In the genomic region with DNA sequence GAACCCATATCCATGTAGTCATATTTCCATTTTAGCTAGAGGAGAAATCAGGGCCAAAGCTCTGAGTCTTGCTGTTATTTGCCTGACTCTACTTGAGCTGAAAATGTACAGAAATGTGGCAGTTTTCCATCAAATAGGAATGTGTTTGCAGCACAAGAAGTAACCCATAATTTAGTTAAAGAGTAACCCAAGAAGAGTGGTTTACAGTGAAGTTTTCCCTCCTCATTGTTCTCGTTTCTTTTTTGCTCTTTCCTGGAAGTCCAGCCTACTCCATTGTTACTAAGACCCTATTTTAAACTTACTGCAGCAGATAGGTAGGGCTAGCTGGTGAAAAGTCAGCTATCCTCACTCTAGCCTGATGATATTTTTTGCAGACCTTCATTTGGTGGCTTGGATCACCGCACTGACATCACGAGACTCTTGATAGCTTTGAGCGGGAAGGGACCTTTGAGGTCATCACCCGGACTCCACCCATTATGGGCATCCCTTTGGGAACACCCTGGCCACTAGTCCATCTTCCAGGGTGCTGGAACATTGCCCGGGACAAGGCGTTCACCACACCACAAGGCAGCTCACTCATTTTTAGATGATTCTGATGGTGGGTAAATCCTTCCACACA, we compare ENCODE assay signal across 22 cellular contexts. TPM values are rescaled to one million over a fixed set of nuclear protein-coding genes. Genes with fewer than 3 reads are reported as not detected.
A peak's percentile ranks its signal among the peaks of the same experiment; 100 is the strongest.
DNase-seq lines count a peak whose midpoint lies in the region; ATAC-seq and TF ChIP-seq lines count a peak whose summit lies in the region.
"Had no signal": no experiment of that assay in that cellular context is flagged by ENCODE, and none has a peak within 500 bp of the region (broad histone marks: within the 10 kb centered on the region; RNA-seq: fewer than 3 reads in every experiment).

No MANE protein-coding gene starts in this region.

- ATAC-seq in Right ventricle myocardium inferior (peak; percentile 60), GM21576 (IDR thresholded peaks at IDR 0.05; ENCODE audit: unreplicated experiment) (no peak)
- ATAC-seq: activated CD8-positive, alpha-beta T cell treated with anti-CD3 and anti-CD28 coated beads, Interleukin-2, amount 10 ng/mL, durations not matched to agents 7 days and 5 days; natural killer cell treated with Interleukin-12 subunit alpha and Interleukin-12 subunit beta and Interleukin-15 and Interleukin-18, amount 100 ng/mL, for 72 hours; Panc1 had no signal

- TF ChIP-seq CTCF in stomach (IDR thresholded peaks at IDR 0.05), result no peak

- no peaks in the 10 kb centered on the region for H3K9me3 ChIP-seq in MG63
- no peaks in the 10 kb centered on the region for H3K9me3 ChIP-seq in stomach

- H3K4me3 ChIP-seq in MG63 (no peak overlapping the region), mesendoderm (ENCODE audit: low read length) (no peak overlapping the region), stomach (no peak overlapping the region)

- no peak for TF ChIP-seq EP300 in stomach (IDR thresholded peaks at IDR 0.05)

- no peaks in the 10 kb centered on the region for H3K36me3 ChIP-seq in MG63
- no peaks in the 10 kb centered on the region for H3K36me3 ChIP-seq in mesendoderm (ENCODE audit: control insufficient read depth, insufficient read depth, low read length)
- H3K36me3 ChIP-seq in stomach, result no peaks in the 10 kb centered on the region

- DNase-seq in MG63 (peak; percentile 6), Right ventricle myocardium inferior (ENCODE audit: missing footprints) (peak; percentile 75), mesendoderm (no peak), stomach (no peak), OCI-M2 (lab: John Stamatoyannopoulos, UW; ENCODE audit: unreplicated experiment) (no peak), NCI-H1417 (lab: John Stamatoyannopoulos, UW) (no peak)
- DNase-seq in stimulated activated CD4-positive, alpha-beta T cell treated with anti-CD3 and anti-CD28 coated beads, Interleukin-4, amount 100 ng/mL, for 1 hour, result no peak
- DNase-seq: activated CD8-positive, alpha-beta T cell treated with anti-CD3 and anti-CD28 coated beads, Interleukin-2, amount 10 ng/mL, durations not matched to agents 7 days and 5 days; amniotic stem cell; CD4-positive, alpha-beta memory T cell; DND-41; glutamatergic neuron; MM.1S; NCI-H2081; NCI-H69; stimulated activated CD4-positive, alpha-beta T cell treated with anti-CD3 and anti-CD28 coated beads, Interleukin-4, amount 100 ng/mL, for 24 hours had no signal

- H3K4me2 ChIP-seq in mesendoderm (ENCODE audit: low read length), result no peak overlapping the region

- H4K8ac ChIP-seq in mesendoderm (ENCODE audit: low read depth, low read length), result no peak overlapping the region

- H4K5ac ChIP-seq in mesendoderm (ENCODE audit: low read length), result no peak overlapping the region

- peak overlapping the region; percentile 26 for H3K23ac ChIP-seq in mesendoderm (ENCODE audit: low read length)

- no peaks in the 10 kb centered on the region for H3K27me3 ChIP-seq in MG63
- no peaks in the 10 kb centered on the region for H3K27me3 ChIP-seq in mesendoderm (ENCODE audit: insufficient read depth, low read length, poor library complexity)
- H3K27me3 ChIP-seq in stomach, result no peaks in the 10 kb centered on the region

- H3K4me1 ChIP-seq in mesendoderm (ENCODE audit: control insufficient read depth, low read depth, low read length), result no peaks in the 10 kb centered on the region
- H3K4me1 ChIP-seq in stomach, result peaks cover 0 to 5% (median 0%) of the 10 kb centered on the region in 4 donors

- no peak for TF ChIP-seq POLR2A in stomach (IDR thresholded peaks at IDR 0.05)

- H3K9ac ChIP-seq in mesendoderm (ENCODE audit: low read length), result no peak overlapping the region

- H3K4ac ChIP-seq in mesendoderm (ENCODE audit: low read depth, low read length), result no peak overlapping the region

- no CpG with 5 or more reads among the region's 7 CpGs for WGBS in mesendoderm (ENCODE audit: extremely low coverage, insufficient coverage, low lambda C conversion rate)
- 58 to 65% (median 63%) methylated on average over 7 of the region's 7 CpGs for WGBS in stomach, 5 donors

- no peak overlapping the region for H2BK15ac ChIP-seq in mesendoderm (replicated peaks; ENCODE audit: low read depth)

- no peak overlapping the region for H2BK120ac ChIP-seq in mesendoderm (ENCODE audit: low read depth, low read length)

- H3K79me1 ChIP-seq in mesendoderm (ENCODE audit: low read length), result no peaks in the 10 kb centered on the region

- no peak overlapping the region for H3K56ac ChIP-seq in mesendoderm (ENCODE audit: low read length)

- H3K27ac ChIP-seq in mesendoderm (ENCODE audit: low read depth, low read length) (no peak overlapping the region), stomach (peak overlapping the region in 4 of 5 donors; percentile 22 to 56 (median 40))

- H3K79me2 ChIP-seq in mesendoderm (ENCODE audit: control insufficient read depth, insufficient read depth, low read length), result no peaks in the 10 kb centered on the region

- H2AK5ac ChIP-seq in mesendoderm (ENCODE audit: low read length), result no peak overlapping the region

- no peak overlapping the region for H2BK5ac ChIP-seq in mesendoderm (ENCODE audit: low read length)

- H3K18ac ChIP-seq in mesendoderm (ENCODE audit: low read length), result no peak overlapping the region

- intact Hi-C loops in Right ventricle myocardium inferior (cut with DNase I) (no loop called here), stomach (cut with DNase I; ENCODE audit: low total_unique reads) (no loop called here)

RNA-seq across cellular contexts. Expression of a gene that starts 28.0 kb away (rescaled TPM):
- total RNA-seq in MG63 (2014; rRNA removed; shearing (Covaris generic); ENCODE audit: low replicate concordance), result not detected in 2 replicates
- total RNA-seq in Right ventricle myocardium inferior (48.0 TPM), stomach (10 to 100 TPM in 3 of 5 donors, 1 to 10 TPM in 1, under 1 TPM in 1; 0.29 to 34.0 (median 18.7) TPM)
- polyA plus RNA-seq in mesendoderm (2013, experiment 1 of 2), result 0.14 TPM
- 0.07 TPM for polyA plus RNA-seq in mesendoderm (2013, experiment 2 of 2)
- polyA plus RNA-seq in stomach, result 1 to 10 TPM; 1.5 to 2.8 (median 2.4) TPM
- total RNA-seq: activated CD8-positive, alpha-beta T cell treated with anti-CD3 and anti-CD28 coated beads, Interleukin-2, amount 10 ng/mL, durations not matched to agents 7 days and 5 days; CD4-positive, alpha-beta memory T cell; natural killer cell treated with Interleukin-12 subunit alpha and Interleukin-12 subunit beta and Interleukin-15 and Interleukin-18, amount 100 ng/mL, for 72 hours had no signal
- polyA plus RNA-seq: AG04450; CD4-positive, alpha-beta memory T cell; H1; keratinocyte had no signal

Comparison
In these comparisons a context has a peak if more than half of its experiments do, and no peak if none do; other contexts are left out.
1. DNase-seq: peak in MG63 (single experiment) and Right ventricle myocardium inferior (single experiment); none in mesendoderm (single experiment), stomach (single experiment), OCI-M2 (single experiment), stimulated activated CD4-positive, alpha-beta T cell treated with anti-CD3 and anti-CD28 coated beads, Interleukin-4, amount 100 ng/mL, for 1 hour (single experiment) and NCI-H1417 (0 of 3).